Comparison of ENCODE assay signal across 14 cellular contexts in the genomic region with DNA sequence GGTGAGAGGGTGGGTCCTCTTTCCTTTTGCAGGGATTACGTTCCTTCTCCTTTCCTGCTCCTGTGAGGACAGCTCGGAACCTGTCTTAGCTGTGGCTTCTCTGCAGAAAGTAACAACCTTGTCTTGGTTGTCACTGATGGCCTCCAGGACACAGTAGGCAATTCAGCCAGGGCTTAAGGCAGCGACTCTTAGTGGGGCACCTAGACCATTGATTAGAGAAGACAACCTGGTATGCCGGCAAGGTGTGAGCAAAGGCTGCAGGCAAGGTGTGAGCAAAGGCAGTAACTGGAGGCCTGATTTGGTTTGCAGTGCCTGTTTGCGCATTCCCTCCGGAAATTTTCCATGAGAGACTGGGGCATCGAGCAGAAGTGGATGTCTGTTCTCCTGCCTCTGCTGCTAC. TPM values are rescaled to one million over a fixed set of nuclear protein-coding genes. Genes with fewer than 3 reads are reported as not detected.
DNase-seq lines count a peak whose midpoint lies in the region; ATAC-seq and TF ChIP-seq lines count a peak whose summit lies in the region.
"Had no signal": no experiment of that assay in that cellular context is flagged by ENCODE, and none has a peak within 500 bp of the region (broad histone marks: within the 10 kb centered on the region; RNA-seq: fewer than 3 reads in every experiment).

No MANE protein-coding gene starts in this region.

- H3F3A ChIP-seq in MM.1S (ENCODE audit: insufficient read depth, low read length) = no peaks in the 10 kb centered on the region

- dilution Hi-C loops in IMR-90 (cut with HindIII; ENCODE audit: low sequenced_read_pairs, unreplicated experiment) = no loop called here

- no peak overlapping the region for H2BK20ac ChIP-seq in IMR-90 (ENCODE audit: low read depth, low read length)

- WGBS in IMR-90 (ENCODE audit: extremely low coverage in 2 of 2, insufficient read length in 1 of 2), 2 experiments = 100% methylated on average over 1 of the region's 7 CpGs; no CpG with 5 or more reads in 1 of the 2 experiments

- TF ChIP-seq POLR2A in IMR-90 (IDR thresholded peaks at IDR 0.05; ENCODE audit: low read depth, low read length) = no peak

- no peak overlapping the region for H2AK5ac ChIP-seq in IMR-90 (ENCODE audit: low read depth, low read length)

- peak overlapping the region; percentile 34 for H2AK9ac ChIP-seq in IMR-90 (replicated peaks; ENCODE audit: low read depth, low read length, poor library complexity)

- H3K9ac ChIP-seq in IMR-90 (ENCODE audit: low read depth, low read length) (no peak overlapping the region), MM.1S (ENCODE audit: low read length) (no peak overlapping the region)

- no peak overlapping the region for H2BK15ac ChIP-seq in IMR-90 (ENCODE audit: low read depth, low read length)

- no peaks in the 10 kb centered on the region for H3K9me3 ChIP-seq in IMR-90 (ENCODE audit: control insufficient read depth, insufficient read depth, low read length)
- no peaks in the 10 kb centered on the region for H3K9me3 ChIP-seq in MM.1S (replicated peaks; ENCODE audit: insufficient read depth, low read length)
- H3K9me3 ChIP-seq: BE2C, Caco-2 had no signal

- H3K27me3 Mint-ChIP-seq in HFFc6 (ENCODE audit: insufficient read depth) (no peaks in the 10 kb centered on the region; the same call in 1 of the 2 replicates), immature natural killer cell (ENCODE audit: low read depth in 3 of 3) (peaks cover 0 to 1% (median 0%) of the 10 kb centered on the region in 3 donors), neural crest cell (ENCODE audit: low read depth) (no peaks in the 10 kb centered on the region)
- H3K27me3 Mint-ChIP-seq: CD4-positive, CD25-positive, alpha-beta regulatory T cell had no signal

- in situ Hi-C loops in IMR-90 (cut with MboI; ENCODE audit: low sequenced_read_pairs) = no loop called here

- POLR2A ChIA-PET in IMR-90 (lab: Charles Lee; ENCODE audit: unreplicated experiment) = no interaction called here

- no peak overlapping the region for H2BK5ac ChIP-seq in IMR-90 (ENCODE audit: low read depth, low read length, poor library complexity, severe bottlenecking)

- H3K9me2 ChIP-seq in MM.1S (replicated peaks; ENCODE audit: insufficient read depth, low read length) = no peaks in the 10 kb centered on the region

- DNase-seq in HFFc6 (no peak), IMR-90 (no peak), immature natural killer cell (no peak), neural crest cell (ENCODE audit: low read depth, low spot score) (no peak), cerebellar cortex (ENCODE audit: low spot score) (no peak), MM.1S (no peak)
- DNase-seq: ACHN; BE2C; Caco-2; CD4-positive, CD25-positive, alpha-beta regulatory T cell; H7 had no signal

- H4K8ac ChIP-seq in IMR-90 (ENCODE audit: low read depth in 2 of 2, low read length in 2 of 2) = no peak overlapping the region

- ATAC-seq in IMR-90 (ENCODE audit: low read depth) (no peak), HG02840 (IDR thresholded peaks at IDR 0.05; ENCODE audit: low FRiP score, unreplicated experiment) (no peak)
- ATAC-seq: GM23338, HCT116 had no signal

- H3K36me3 ChIP-seq in IMR-90 (ENCODE audit: control insufficient read depth, insufficient read depth, low read length) = peaks cover 45% of the 10 kb centered on the region
- no peaks in the 10 kb centered on the region for H3K36me3 ChIP-seq in MM.1S (replicated peaks; ENCODE audit: insufficient read depth, low read length)

- H3K27ac ChIP-seq in IMR-90 (ENCODE audit: insufficient read depth, low read length) = no peak overlapping the region
- no peak overlapping the region for H3K27ac ChIP-seq in MM.1S (ENCODE audit: low read length)

- H3K4me3 Mint-ChIP-seq in HFFc6 = no peak overlapping the region
- H3K4me3 Mint-ChIP-seq in immature natural killer cell = no peak overlapping the region
- no peak overlapping the region for H3K4me3 Mint-ChIP-seq in neural crest cell
- H3K4me3 Mint-ChIP-seq: CD4-positive, CD25-positive, alpha-beta regulatory T cell; GM23338 had no signal

- H3K4me1 ChIP-seq in IMR-90 (ENCODE audit: control insufficient read depth, insufficient read depth, low read length) = no peaks in the 10 kb centered on the region
- no peaks in the 10 kb centered on the region for H3K4me1 ChIP-seq in MM.1S (ENCODE audit: low read length)

- no peaks in the 10 kb centered on the region; the same call in none of the 2 replicates for H3K9me1 ChIP-seq in IMR-90 (ENCODE audit: insufficient read depth, low read length)

- intact Hi-C loops in IMR-90 (cut with micrococcal nuclease) = no loop called here

- H3K4ac ChIP-seq in IMR-90 (ENCODE audit: low read depth, low read length) = no peak overlapping the region

- no peak overlapping the region for H2BK120ac ChIP-seq in IMR-90 (ENCODE audit: low read depth, low read length)

- H4K91ac ChIP-seq in IMR-90 (ENCODE audit: insufficient read depth, low read depth, low read length) = no peak overlapping the region

- H3K79me2 ChIP-seq in MM.1S (ENCODE audit: low read length) = no peaks in the 10 kb centered on the region

- H3K23ac ChIP-seq in IMR-90 (ENCODE audit: low read depth, low read length) = no peak overlapping the region

- no peak for TF ChIP-seq RAD21 in IMR-90 (IDR thresholded peaks at IDR 0.05; ENCODE audit: low read length)

- no peak overlapping the region for H4K5ac ChIP-seq in IMR-90 (ENCODE audit: low read depth, low read length)

- H2AFZ ChIP-seq in IMR-90 (replicated peaks; ENCODE audit: low read length, poor library complexity) = no peak overlapping the region
- no peak overlapping the region for H2AFZ ChIP-seq in MM.1S (ENCODE audit: low read length)
- H2AFZ ChIP-seq: GM23338 had no signal

- H3K9me3 Mint-ChIP-seq in HFFc6 = no peaks in the 10 kb centered on the region
- H3K9me3 Mint-ChIP-seq in immature natural killer cell = no peaks in the 10 kb centered on the region
- H3K9me3 Mint-ChIP-seq in neural crest cell = no peaks in the 10 kb centered on the region
- H3K9me3 Mint-ChIP-seq: CD4-positive, CD25-positive, alpha-beta regulatory T cell; GM23338 had no signal

- H3K36me3 Mint-ChIP-seq in HFFc6 (ENCODE audit: low read depth) (peaks cover 20% of the 10 kb centered on the region), immature natural killer cell (peaks cover 18 to 61% (median 23%) of the 10 kb centered on the region in 3 donors), neural crest cell (ENCODE audit: low read depth) (peaks cover 10% of the 10 kb centered on the region)

- H3K79me1 ChIP-seq in IMR-90 (ENCODE audit: low read depth in 1 of 2, low read length in 2 of 2) = peaks cover 17 to 40% of the 10 kb centered on the region in 2 experiments; a peak in 3 of 4 replicates

- no peak overlapping the region for H3K14ac ChIP-seq in IMR-90 (replicated peaks; ENCODE audit: low read depth, low read length)

- 0 out of 2 replicates have a peak, but pooled peaks cover 8% of the 10 kb centered on the region for H3K4me1 Mint-ChIP-seq in HFFc6 (ENCODE audit: low read depth)
- peaks cover 13 to 32% of the 10 kb centered on the region in 2 donors for H3K4me1 Mint-ChIP-seq in immature natural killer cell
- H3K4me1 Mint-ChIP-seq in neural crest cell = no peaks in the 10 kb centered on the region

- H4K20me1 ChIP-seq in IMR-90 (ENCODE audit: insufficient read depth, low read length) (0 out of 2 replicates have a peak, but pooled peaks cover 5% of the 10 kb centered on the region), MM.1S (ENCODE audit: insufficient read depth, low read length) (no peaks in the 10 kb centered on the region)

- CTCF ChIA-PET in IMR-90 (lab: Yijun Ruan, JAX) = interaction anchor here (0.6 kb wide), 1 partner anchor 13 kb away, joined by 3 read pairs; no protein-coding TSS in a partner anchor

- no TSS peak for BruUV-seq in IMR-90 (replicated peaks; lab: Mats Ljungman, UMichigan)

- H3K27me3 ChIP-seq in IMR-90 (ENCODE audit: control insufficient read depth, insufficient read depth, low read length) = no peaks in the 10 kb centered on the region
- H3K27me3 ChIP-seq in MM.1S (replicated peaks; ENCODE audit: insufficient read depth, low read length) = no peaks in the 10 kb centered on the region
- H3K27me3 ChIP-seq: BE2C had no signal

- H3K27ac Mint-ChIP-seq in HFFc6 = peak overlapping the region; percentile 18; the same call in 1 of the 2 replicates
- peak overlapping the region in 4 of 6 donors; percentile 34 to 76 (median 49) for H3K27ac Mint-ChIP-seq in immature natural killer cell
- H3K27ac Mint-ChIP-seq in neural crest cell (ENCODE audit: unreplicated experiment) = peak overlapping the region; percentile 19
- H3K27ac Mint-ChIP-seq: CD4-positive, CD25-positive, alpha-beta regulatory T cell; GM23338 had no signal

- TF ChIP-seq CTCF in HFFc6 (IDR thresholded peaks at IDR 0.05) = no peak
- no peak for TF ChIP-seq CTCF in IMR-90 (conservative IDR thresholded peaks at IDR 0.05; ENCODE audit: low read depth, low read length)
- TF ChIP-seq CTCF in neural crest cell (conservative IDR thresholded peaks at IDR 0.05) = no peak
- TF ChIP-seq CTCF in MM.1S (IDR thresholded peaks at IDR 0.05; ENCODE audit: low read length) = no peak

- no peak overlapping the region for H3K18ac ChIP-seq in IMR-90 (ENCODE audit: low read depth, low read length)

- H3K56ac ChIP-seq in IMR-90 (ENCODE audit: extremely low read depth, insufficient read depth, low read length) = no peak overlapping the region

- H3K4me3 ChIP-seq in IMR-90 (ENCODE audit: insufficient read depth, low read depth, low read length) (no peak overlapping the region), MM.1S (ENCODE audit: low read length) (no peak overlapping the region)
- H3K4me3 ChIP-seq: GM23338 had no signal

- H3K4me2 ChIP-seq in IMR-90 (ENCODE audit: low read depth, low read length) = no peak overlapping the region
- H3K4me2 ChIP-seq in MM.1S (ENCODE audit: low read depth, low read length) = no peak overlapping the region
- H3K4me2 ChIP-seq: GM23338 had no signal

RNA-seq across cellular contexts. Expression of a gene that starts 37.6 kb away (rescaled TPM):
- 100 to 1,000 TPM; 163 to 185 (median 170) TPM for total RNA-seq in HFFc6 (2021; fragmentation: NEBNext Ultra II Directional; extraction: Animal tissue kit (Norgen Biotek cat#: 25700))
- total RNA-seq in IMR-90 (2012; rRNA removed) (187 and 235 TPM in 2 replicates), neural crest cell (117 and 118 TPM in 2 replicates)
- polyA plus RNA-seq in IMR-90 (2012; rRNA removed) (338 and 349 TPM in 2 replicates), immature natural killer cell (100 to 1,000 TPM in 2 of 3 donors, 10 to 100 TPM in 1; 94.2 to 141 (median 119) TPM)
- 134 and 310 TPM in 2 replicates for polyA plus RNA-seq in IMR-90 (2012; cell fraction: cytosol; rRNA removed)
- 32.9 and 226 TPM in 2 replicates for polyA plus RNA-seq in IMR-90 (2012; cell fraction: nucleus; rRNA removed; ENCODE audit: low replicate concordance)

RNA-seq across cellular contexts. Expression of a gene that starts 42.9 kb away (rescaled TPM):
- 1 to 10 TPM; 3.1 to 5.7 (median 3.9) TPM for total RNA-seq in HFFc6 (2021; fragmentation: NEBNext Ultra II Directional; extraction: Animal tissue kit (Norgen Biotek cat#: 25700))
- total RNA-seq in IMR-90 (2012; rRNA removed) (3.6 and 4.3 TPM in 2 replicates), neural crest cell (0.20 and 0.28 TPM in 2 replicates)
- polyA plus RNA-seq in IMR-90 (2012; rRNA removed) (2.8 and 2.9 TPM in 2 replicates), immature natural killer cell (10 to 100 TPM; 45.4 to 56.5 (median 52.0) TPM)
- polyA plus RNA-seq in IMR-90 (2012; cell fraction: cytosol; rRNA removed) = 1.6 and 2.4 TPM in 2 replicates
- 3.8 and 6.6 TPM in 2 replicates for polyA plus RNA-seq in IMR-90 (2012; cell fraction: nucleus; rRNA removed; ENCODE audit: low replicate concordance)
- polyA plus RNA-seq: GM23338 had no signal

RNA-seq across cellular contexts. Expression of a gene that starts 47.0 kb away (rescaled TPM):
- 10 to 100 TPM; 25.8 to 37.8 (median 30.1) TPM for total RNA-seq in HFFc6 (2021; fragmentation: NEBNext Ultra II Directional; extraction: Animal tissue kit (Norgen Biotek cat#: 25700))
- total RNA-seq in IMR-90 (2012; rRNA removed) (27.8 and 40.0 TPM in 2 replicates), neural crest cell (23.9 and 25.0 TPM in 2 replicates)
- polyA plus RNA-seq in IMR-90 (2012; rRNA removed) (16.8 and 22.8 TPM in 2 replicates), immature natural killer cell (10 to 100 TPM in 2 of 3 donors, 1 to 10 TPM in 1; 4.3 to 14.8 (median 10.1) TPM)
- 6.0 and 9.4 TPM in 2 replicates for polyA plus RNA-seq in IMR-90 (2012; cell fraction: cytosol; rRNA removed)
- polyA plus RNA-seq in IMR-90 (2012; cell fraction: nucleus; rRNA removed; ENCODE audit: low replicate concordance) = 4.9 and 22.2 TPM in 2 replicates
